ENCODE assay signal across 18 cellular contexts in genomic region chr13:73001971-73002370, GRCh38. TPM values are rescaled to one million over a fixed set of nuclear protein-coding genes. Genes with fewer than 3 reads are reported as not detected.
DNase-seq lines count a peak whose midpoint lies in the region; TF ChIP-seq lines count a peak whose summit lies in the region.
"Had no signal": no experiment of that assay in that cellular context is flagged by ENCODE, and none has a peak within 500 bp of the region (broad histone marks: within the 10 kb centered on the region; RNA-seq: fewer than 3 reads in every experiment).

No MANE protein-coding gene starts in this region.

- no peaks in the 10 kb centered on the region for H3K27me3 Mint-ChIP-seq in progenitor cell of endocrine pancreas
- H3K27me3 Mint-ChIP-seq in glutamatergic neuron (ENCODE audit: unreplicated experiment) = no peaks in the 10 kb centered on the region
- H3K27me3 Mint-ChIP-seq: CD4-positive, alpha-beta T cell; IgD-negative memory B cell; T-helper 17 cell had no signal

- TF ChIP-seq CTCF in progenitor cell of endocrine pancreas (IDR thresholded peaks at IDR 0.05; ENCODE audit: unreplicated experiment) = no peak
- TF ChIP-seq CTCF in glutamatergic neuron (IDR thresholded peaks at IDR 0.05; ENCODE audit: partially characterized antibody, unreplicated experiment) = no peak

- H3K27me3 ChIP-seq in HAP-1 (ENCODE audit: low read depth) = no peaks in the 10 kb centered on the region
- H3K27me3 ChIP-seq: BLaER1 had no signal

- peaks cover 29% of the 10 kb centered on the region for H3K4me1 ChIP-seq in HAP-1
- H3K4me1 ChIP-seq: BLaER1 had no signal

- no peaks in the 10 kb centered on the region for H3K9me3 ChIP-seq in HAP-1
- H3K9me3 ChIP-seq: BLaER1, Caco-2 had no signal

- H3K9me3 Mint-ChIP-seq in progenitor cell of endocrine pancreas (ENCODE audit: low read depth) = no peaks in the 10 kb centered on the region
- no peaks in the 10 kb centered on the region for H3K9me3 Mint-ChIP-seq in glutamatergic neuron (ENCODE audit: unreplicated experiment)
- H3K9me3 Mint-ChIP-seq: CD4-positive, alpha-beta T cell; IgD-negative memory B cell had no signal

- DNase-seq in DMS153 (lab: John Stamatoyannopoulos, UW) = peak; percentile 7
- no peak for DNase-seq in DMS153 treated with DMSO at 0.1 percent for 48 hours (lab: John Stamatoyannopoulos, UW; ENCODE audit: unreplicated experiment)
- peak; percentile 17 to 100 for DNase-seq in HAP-1 (ENCODE audit: low spot score in 2 of 2)
- DNase-seq in NCI-H748 (lab: John Stamatoyannopoulos, UW; ENCODE audit: unreplicated experiment) = peak; percentile 81
- no peak for DNase-seq in progenitor cell of endocrine pancreas (ENCODE audit: low spot score, unreplicated experiment)
- DNase-seq in OCI-M1 (lab: John Stamatoyannopoulos, UW) = no peak
- DNase-seq in glutamatergic neuron = no peak
- DNase-seq in activated effector memory CD4-positive, alpha-beta T cell treated with Interleukin-2 at 50 U/mL for 16 hours = no peak
- DNase-seq: ACHN; Caco-2; CD4-positive, alpha-beta T cell; NCI-H510A; PC-3; Right ventricle myocardium superior; SW 1271; T-helper 17 cell had no signal

- no peak overlapping the region for H3K4me3 Mint-ChIP-seq in progenitor cell of endocrine pancreas (ENCODE audit: low read depth)
- H3K4me3 Mint-ChIP-seq in glutamatergic neuron (ENCODE audit: unreplicated experiment) = no peak overlapping the region
- H3K4me3 Mint-ChIP-seq: CD4-positive, alpha-beta T cell; IgD-negative memory B cell; T-helper 17 cell had no signal

- in situ Hi-C loops in HAP-1 (cut with MboI; ENCODE audit: low sequenced_read_pairs) = no loop called here

- H3K4me3 ChIP-seq in HAP-1 = no peak overlapping the region
- H3K4me3 ChIP-seq: BLaER1 had no signal

- H3K27ac Mint-ChIP-seq in progenitor cell of endocrine pancreas (peak overlapping the region; percentile 18), glutamatergic neuron (ENCODE audit: unreplicated experiment) (no peak overlapping the region)
- H3K27ac Mint-ChIP-seq: CD4-positive, alpha-beta T cell; IgD-negative memory B cell; T-helper 17 cell had no signal

- no peaks in the 10 kb centered on the region for H3K36me3 ChIP-seq in HAP-1 (replicated peaks)

- H3K4me1 Mint-ChIP-seq in progenitor cell of endocrine pancreas (ENCODE audit: low read depth) (peaks cover 17% of the 10 kb centered on the region), glutamatergic neuron (ENCODE audit: low read depth, unreplicated experiment) (no peaks in the 10 kb centered on the region)
- H3K4me1 Mint-ChIP-seq: IgD-negative memory B cell had no signal

- H3K36me3 Mint-ChIP-seq in progenitor cell of endocrine pancreas (ENCODE audit: insufficient read depth) (peaks cover 9% of the 10 kb centered on the region), glutamatergic neuron (ENCODE audit: unreplicated experiment) (no peaks in the 10 kb centered on the region)

RNA-seq across cellular contexts. Expression of gene KLF5, which starts 56.8 kb away (rescaled TPM):
- total RNA-seq in progenitor cell of endocrine pancreas (111 and 119 TPM in 2 replicates), glutamatergic neuron (ENCODE audit: unreplicated experiment) (0.34 TPM)

Comparison
In these comparisons a context has a peak if more than half of its experiments do, and no peak if none do; other contexts are left out.
1. DNase-seq: peak in DMS153 (single experiment), HAP-1 (2 of 2) and NCI-H748 (single experiment); none in DMS153 treated with DMSO at 0.1 percent for 48 hours (single experiment), progenitor cell of endocrine pancreas (single experiment), OCI-M1 (single experiment), glutamatergic neuron (single experiment) and activated effector memory CD4-positive, alpha-beta T cell treated with Interleukin-2 at 50 U/mL for 16 hours (single experiment).
2. RNA of gene KLF5, which starts 56.8 kb away (total RNA-seq): 111 to 119 TPM in progenitor cell of endocrine pancreas; 0.34 TPM in glutamatergic neuron (single experiment); every median in the first group is over 10 times any median in the second.